33 cellular contexts compared by ENCODE assay signal in the genomic region with DNA sequence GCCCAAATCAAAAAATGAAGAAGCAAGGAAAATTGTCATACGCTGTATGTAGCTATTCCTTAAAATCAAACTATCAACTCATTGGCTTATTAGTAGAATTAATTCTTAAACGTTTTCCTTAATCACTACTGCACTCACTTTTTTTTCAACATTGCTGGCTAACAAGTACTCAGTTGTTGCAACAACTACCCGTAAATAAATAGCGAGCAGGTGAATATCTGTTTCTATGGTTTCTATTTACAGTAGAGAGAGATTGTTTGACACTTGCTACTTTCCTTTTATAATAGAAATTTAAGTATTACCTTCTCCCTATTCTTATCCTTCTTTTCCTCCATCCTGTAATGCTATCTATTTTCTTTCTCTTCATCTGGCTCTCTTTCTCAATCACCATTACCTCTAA. TPM values are rescaled to one million over a fixed set of nuclear protein-coding genes. Genes with fewer than 3 reads are reported as not detected.
DNase-seq lines count a peak whose midpoint lies in the region; ATAC-seq and TF ChIP-seq lines count a peak whose summit lies in the region.
"Had no signal": no experiment of that assay in that cellular context is flagged by ENCODE, and none has a peak within 500 bp of the region (broad histone marks: within the 10 kb centered on the region; RNA-seq: fewer than 3 reads in every experiment).

No MANE protein-coding gene starts in this region.

- TF ChIP-seq POLR2A in gastrocnemius medialis (IDR thresholded peaks at IDR 0.05) = no peak

- CTCF ChIA-PET in Calu3 (lab: Charles Lee) = interaction anchor here (1.2 kb wide), 1 partner anchor 22 kb away, joined by 3 read pairs; no protein-coding TSS in a partner anchor

- H3K4me1 Mint-ChIP-seq in Calu3 (ENCODE audit: low read depth, unreplicated experiment) = peaks cover 59% of the 10 kb centered on the region
- H3K4me1 Mint-ChIP-seq: activated CD4-positive, alpha-beta memory T cell treated with anti-CD3 and anti-CD28 coated beads, Interleukin-2, amount 10 ng/mL, durations not matched to agents 7 days and 5 days; activated naive CD4-positive, alpha-beta T cell treated with anti-CD3 and anti-CD28 coated beads, Interleukin-2, amount 50 U/mL, for 24 hours; activated T-helper 17 cell treated with anti-CD3 and anti-CD28 coated beads, Interleukin-2, amount 50 U/mL, for 72 hours; CD4-positive, alpha-beta memory T cell; immature natural killer cell; nephron progenitor cell had no signal

- TF ChIP-seq CTCF in Calu3 (IDR thresholded peaks at IDR 0.05; ENCODE audit: unreplicated experiment) (no peak), VCaP (conservative IDR thresholded peaks at IDR 0.05) (no peak), left lung (IDR thresholded peaks at IDR 0.05) (no peak), gastrocnemius medialis (IDR thresholded peaks at IDR 0.05 in 4 of 5, conservative IDR thresholded peaks at IDR 0.05 in 1 of 5) (no peak), foreskin fibroblast (IDR thresholded peaks at IDR 0.05; ENCODE audit: low read depth, low read length) (no peak)

- peak overlapping the region; percentile 53 for H3K4me3 Mint-ChIP-seq in Calu3 (ENCODE audit: low read depth, unreplicated experiment)
- H3K4me3 Mint-ChIP-seq: activated CD4-positive, alpha-beta memory T cell treated with anti-CD3 and anti-CD28 coated beads, Interleukin-2, amount 10 ng/mL, durations not matched to agents 7 days and 5 days; activated naive CD4-positive, alpha-beta T cell treated with anti-CD3 and anti-CD28 coated beads, Interleukin-2, amount 50 U/mL, for 24 hours; activated T-helper 17 cell treated with anti-CD3 and anti-CD28 coated beads, Interleukin-2, amount 50 U/mL, for 72 hours; CD4-positive, alpha-beta memory T cell; immature natural killer cell; nephron progenitor cell had no signal

- H3K4me3 ChIP-seq in left lung (no peak overlapping the region), gastrocnemius medialis (peak overlapping the region in 3 of 4 donors; percentile 4 to 11 (median 10)), foreskin fibroblast (ENCODE audit: low read depth in 1 of 2, low read length in 2 of 2) (no peak overlapping the region)
- H3K4me3 ChIP-seq: cardiac muscle cell, gastroesophageal sphincter, HAP-1, mucosa of descending colon, ovary, spleen, upper lobe of left lung had no signal

- H3K9me3 Mint-ChIP-seq in Calu3 (ENCODE audit: low read depth, unreplicated experiment) = no peaks in the 10 kb centered on the region
- H3K9me3 Mint-ChIP-seq: activated CD4-positive, alpha-beta memory T cell treated with anti-CD3 and anti-CD28 coated beads, Interleukin-2, amount 10 ng/mL, durations not matched to agents 7 days and 5 days; activated naive CD4-positive, alpha-beta T cell treated with anti-CD3 and anti-CD28 coated beads, Interleukin-2, amount 50 U/mL, for 24 hours; activated T-helper 17 cell treated with anti-CD3 and anti-CD28 coated beads, Interleukin-2, amount 50 U/mL, for 72 hours; CD4-positive, alpha-beta memory T cell; immature natural killer cell; nephron progenitor cell had no signal

- peak overlapping the region; percentile 77 for H3K27ac Mint-ChIP-seq in Calu3 (ENCODE audit: unreplicated experiment)
- H3K27ac Mint-ChIP-seq: activated CD4-positive, alpha-beta memory T cell treated with anti-CD3 and anti-CD28 coated beads, Interleukin-2, amount 10 ng/mL, durations not matched to agents 7 days and 5 days; activated naive CD4-positive, alpha-beta T cell treated with anti-CD3 and anti-CD28 coated beads, Interleukin-2, amount 50 U/mL, for 24 hours; activated T-helper 17 cell treated with anti-CD3 and anti-CD28 coated beads, Interleukin-2, amount 50 U/mL, for 72 hours; CD4-positive, alpha-beta memory T cell; immature natural killer cell; nephron progenitor cell had no signal

- peak overlapping the region; percentile 3; the same call in 1 of the 2 replicates for H3K27ac ChIP-seq in VCaP
- peak overlapping the region in 1 of 2 donors; percentile 50 for H3K27ac ChIP-seq in left lung
- H3K27ac ChIP-seq in gastrocnemius medialis = peak overlapping the region; percentile 29 to 66 (median 49)
- H3K27ac ChIP-seq: cardiac muscle cell, gastroesophageal sphincter, ovary, RWPE1, spleen had no signal

- intact Hi-C loops in Calu3 (cut with micrococcal nuclease; ENCODE audit: unreplicated experiment) (no loop called here), left lung (cut with DNase I) (no loop called here), gastrocnemius medialis (cut with DNase I; ENCODE audit: low total_unique reads) (no loop called here)

- H3K9me3 ChIP-seq in left lung (no peaks in the 10 kb centered on the region), gastrocnemius medialis (no peaks in the 10 kb centered on the region)
- H3K9me3 ChIP-seq: gastroesophageal sphincter, HAP-1, mucosa of descending colon, ovary, spleen, upper lobe of left lung had no signal

- in situ Hi-C loops in gastrocnemius medialis (cut with MboI; ENCODE audit: low sequenced_read_pairs in 4 of 4) = no loop called here

- DNase-seq in Calu3 (no peak), left lung (no peak), gastrocnemius medialis (no peak), NCI-H1092 (lab: John Stamatoyannopoulos, UW) (no peak), NCI-H1436 (lab: John Stamatoyannopoulos, UW) (no peak), foreskin fibroblast (no peak)
- DNase-seq: activated CD4-positive, alpha-beta memory T cell treated with anti-CD3 and anti-CD28 coated beads, Interleukin-2, amount 10 ng/mL, durations not matched to agents 7 days and 5 days; activated CD4-positive, alpha-beta T cell treated with anti-CD3 and anti-CD28 coated beads for 1 hour; activated CD8-positive, alpha-beta memory T cell treated with anti-CD3 and anti-CD28 coated beads, Interleukin-2, amount 50 U/mL, for 48 hours; amygdala; CD4-positive, alpha-beta memory T cell; DMS153; hippocampal formation; immature natural killer cell; left ventricle myocardium superior; mucosa of descending colon; NCI-H1105; NCI-H2029 treated with DMSO at 0.1 percent for 48 hours; NCI-H69; nephron progenitor cell; ovary; right cardiac atrium; spleen; T-helper 2 cell; upper lobe of left lung had no signal

- H3K4me1 ChIP-seq in left lung = no peaks in the 10 kb centered on the region
- peaks cover 16 to 35% of the 10 kb centered on the region in 2 donors for H3K4me1 ChIP-seq in gastrocnemius medialis
- H3K4me1 ChIP-seq: HAP-1, spleen had no signal

- no peaks in the 10 kb centered on the region for H3K36me3 ChIP-seq in left lung
- H3K36me3 ChIP-seq in gastrocnemius medialis = no peaks in the 10 kb centered on the region
- H3K36me3 ChIP-seq: cardiac muscle cell, gastroesophageal sphincter, HAP-1, ovary, spleen, upper lobe of left lung had no signal

- peaks cover 5% of the 10 kb centered on the region for H3K36me3 Mint-ChIP-seq in Calu3 (ENCODE audit: insufficient read depth, unreplicated experiment)
- H3K36me3 Mint-ChIP-seq: activated naive CD4-positive, alpha-beta T cell treated with anti-CD3 and anti-CD28 coated beads, Interleukin-2, amount 50 U/mL, for 24 hours; CD4-positive, alpha-beta memory T cell; immature natural killer cell had no signal

- no peaks in the 10 kb centered on the region for H3K27me3 ChIP-seq in left lung
- H3K27me3 ChIP-seq in gastrocnemius medialis = no peaks in the 10 kb centered on the region
- H3K27me3 ChIP-seq: cardiac muscle cell, gastroesophageal sphincter, ovary, spleen, upper lobe of left lung had no signal

- ATAC-seq in left lung (peak; percentile 46), gastrocnemius medialis (peak in 1 of 2 donors; percentile 53)
- ATAC-seq: activated T-helper 17 cell treated with anti-CD3 and anti-CD28 coated beads, Interleukin-2, amount 50 U/mL, for 72 hours; gastroesophageal sphincter; left ventricle myocardium superior; mucosa of descending colon; right cardiac atrium; SK-N-SH treated with all-trans-retinoic acid at 6 μM for 48 hours had no signal

- BruUV-seq in Calu3 (replicated peaks; lab: Mats Ljungman, UMichigan) = no TSS peak

- no peaks in the 10 kb centered on the region for H3K27me3 Mint-ChIP-seq in Calu3 (ENCODE audit: unreplicated experiment)
- H3K27me3 Mint-ChIP-seq: activated T-helper 17 cell treated with anti-CD3 and anti-CD28 coated beads, Interleukin-2, amount 50 U/mL, for 72 hours had no signal

RNA-seq across cellular contexts. Expression of a gene that starts 25.1 kb away (rescaled TPM):
- total RNA-seq in Calu3 (2022) (21.1 and 21.2 TPM in 2 replicates), left lung (10 to 100 TPM in 1 of 2 donors, 1 to 10 TPM in 1; 8.5 to 16.1 TPM), gastrocnemius medialis (1 to 10 TPM; 1.3 to 4.8 (median 1.7) TPM)
- total RNA-seq: CD4-positive, alpha-beta memory T cell had no signal

Comparison
In these comparisons a context has a peak if more than half of its experiments do, and no peak if none do; other contexts are left out.
1. H3K4me3 ChIP-seq: peak in gastrocnemius medialis (3 of 4); none in left lung (0 of 2) and foreskin fibroblast (0 of 2).